In genomic region chr1:14924455-14925325, GRCh38 we compare ENCODE assay signal across 8 cellular contexts.
DNase-seq lines count a peak whose midpoint lies in the region; ATAC-seq and TF ChIP-seq lines count a peak whose summit lies in the region.

No MANE protein-coding gene starts in this region.

- no peak overlapping the region for H3K27ac Mint-ChIP-seq in activated CD4-positive, alpha-beta T cell treated with anti-CD3 and anti-CD28 coated beads, Interleukin-2, amount 10 ng/mL, durations not matched to agents 7 days and 5 days

- TF ChIP-seq CTCF in Panc1 (IDR thresholded peaks at IDR 0.05), result peak; percentile 71
- TF ChIP-seq CTCF in kidney epithelial cell (IDR thresholded peaks at IDR 0.05; ENCODE audit: insufficient read depth, low read length, poor library complexity, severe bottlenecking), result no peak
- TF ChIP-seq CTCF in spleen (IDR thresholded peaks at IDR 0.05 in 8 of 11, conservative IDR thresholded peaks at IDR 0.05 in 3 of 11), result no peak

- no peak for TF ChIP-seq POLR2A in spleen (IDR thresholded peaks at IDR 0.05)

- H3K27me3 Mint-ChIP-seq in activated CD4-positive, alpha-beta T cell treated with anti-CD3 and anti-CD28 coated beads, Interleukin-2, amount 10 ng/mL, durations not matched to agents 7 days and 5 days, result peaks cover 40% of the 10 kb centered on the region

- peak overlapping the region; percentile 34 for H3K4me3 Mint-ChIP-seq in activated CD4-positive, alpha-beta T cell treated with anti-CD3 and anti-CD28 coated beads, Interleukin-2, amount 10 ng/mL, durations not matched to agents 7 days and 5 days

- H3K36me3 Mint-ChIP-seq in activated CD4-positive, alpha-beta T cell treated with anti-CD3 and anti-CD28 coated beads, Interleukin-2, amount 10 ng/mL, durations not matched to agents 7 days and 5 days (ENCODE audit: low read depth), result no peaks in the 10 kb centered on the region

- H3K4me1 ChIP-seq in Panc1 (ENCODE audit: control insufficient read depth, insufficient read depth, low read length), result peaks cover 12% of the 10 kb centered on the region
- H3K4me1 ChIP-seq in spleen, result peaks cover 5 to 66% (median 37%) of the 10 kb centered on the region in 6 donors
- no peaks in the 10 kb centered on the region; the same call in 1 of the 2 replicates for H3K4me1 ChIP-seq in SJCRH30

- H3K36me3 ChIP-seq in Panc1 (ENCODE audit: control insufficient read depth, insufficient read depth, low read length), result no peaks in the 10 kb centered on the region; the same call in 1 of the 2 replicates
- no peaks in the 10 kb centered on the region for H3K36me3 ChIP-seq in kidney epithelial cell (ENCODE audit: control insufficient read depth, insufficient read depth, low read length)
- no peaks in the 10 kb centered on the region for H3K36me3 ChIP-seq in spleen
- no peaks in the 10 kb centered on the region for H3K36me3 ChIP-seq in SJCRH30

- H3K9me3 Mint-ChIP-seq in activated CD4-positive, alpha-beta T cell treated with anti-CD3 and anti-CD28 coated beads, Interleukin-2, amount 10 ng/mL, durations not matched to agents 7 days and 5 days, result no peaks in the 10 kb centered on the region

- intact Hi-C loops in Panc1 (cut with micrococcal nuclease; ENCODE audit: unreplicated experiment), result loop anchor here (5.0 kb wide), 1 partner anchor 88 kb away; no protein-coding TSS in a partner anchor
- intact Hi-C loops in spleen (cut with DNase I; ENCODE audit: low total_unique reads), result loop anchor here (10.0 kb wide), 1 partner anchor 100 kb away; no protein-coding TSS in a partner anchor

- H3K27me3 ChIP-seq in Panc1 (ENCODE audit: control insufficient read depth, insufficient read depth, low read length) (peaks cover 5% of the 10 kb centered on the region), kidney epithelial cell (ENCODE audit: control insufficient read depth, insufficient read depth, low read length) (no peaks in the 10 kb centered on the region), spleen (replicated peaks in 1 of 7) (peaks cover 0 to 70% (median 13%) of the 10 kb centered on the region in 7 donors), SJCRH30 (peaks cover 11% of the 10 kb centered on the region)

- CTCF ChIA-PET in activated CD4-positive, alpha-beta T cell treated with anti-CD3 and anti-CD28 coated beads, Interleukin-2, amount 10 ng/mL, durations not matched to agents 7 days and 5 days (lab: Charles Lee), result no interaction called here
- CTCF ChIA-PET in Panc1 (lab: Charles Lee), result interaction anchor here (0.7 kb wide), 1 partner anchor 27 kb away, joined by 5 read pairs; no protein-coding TSS in a partner anchor

- in situ Hi-C loops in Panc1 (cut with HindIII; ENCODE audit: low pct_unique_long_range_greater_than_20kb, low sequenced_read_pairs), result no loop called here

- 0 to 2% (median 2%) methylated on average over 36 to 93 of the region's 93 CpGs for WGBS in spleen, 5 donors

- H3K4me1 Mint-ChIP-seq in activated CD4-positive, alpha-beta T cell treated with anti-CD3 and anti-CD28 coated beads, Interleukin-2, amount 10 ng/mL, durations not matched to agents 7 days and 5 days, result peaks cover 8% of the 10 kb centered on the region

- H3K27ac ChIP-seq in Panc1 (ENCODE audit: low read length) (no peak overlapping the region), spleen (peak overlapping the region; percentile 63 to 93 (median 90)), SJCRH30 (no peak overlapping the region)

- DNase-seq in activated CD4-positive, alpha-beta T cell treated with anti-CD3 and anti-CD28 coated beads, Interleukin-2, amount 10 ng/mL, durations not matched to agents 7 days and 5 days, result peak; percentile 11
- DNase-seq in activated CD4-positive, alpha-beta T cell treated with anti-CD3 and anti-CD28 coated beads for 4 hours, result no peak
- DNase-seq in Panc1 (ENCODE audit: low read depth, low spot score), result no peak
- peak; percentile 81 for DNase-seq in cerebellum (ENCODE audit: low spot score)
- DNase-seq in kidney epithelial cell (ENCODE audit: low read depth), result no peak
- peak; percentile 81 for DNase-seq in spleen
- no peak for DNase-seq in SJCRH30

- ATAC-seq in Panc1, result peak; percentile 85
- no peak for ATAC-seq in HG03354 (IDR thresholded peaks at IDR 0.05; ENCODE audit: poor library complexity, severe bottlenecking, unreplicated experiment)

- POLR2A ChIA-PET in activated CD4-positive, alpha-beta T cell treated with anti-CD3 and anti-CD28 coated beads, Interleukin-2, amount 10 ng/mL, durations not matched to agents 7 days and 5 days (lab: Charles Lee), result no interaction called here
- POLR2A ChIA-PET in Panc1 (lab: Charles Lee), result no interaction called here

- no TSS peak for BruUV-seq in Panc1 (replicated peaks; lab: Mats Ljungman, UMichigan)

- peak overlapping the region; percentile 48 to 51 for H3K4me3 ChIP-seq in Panc1 (ENCODE audit: low read depth in 2 of 2, low read length in 2 of 2)
- peak overlapping the region; percentile 67 for H3K4me3 ChIP-seq in kidney epithelial cell (ENCODE audit: low read depth, low read length)
- peak overlapping the region; percentile 48 to 81 (median 65) for H3K4me3 ChIP-seq in spleen
- H3K4me3 ChIP-seq in SJCRH30, result no peak overlapping the region

- no peaks in the 10 kb centered on the region for H3K9me3 ChIP-seq in Panc1 (ENCODE audit: control insufficient read depth, insufficient read depth, low read depth, low read length)
- H3K9me3 ChIP-seq in spleen, result no peaks in the 10 kb centered on the region
- H3K9me3 ChIP-seq in SJCRH30 (replicated peaks), result no peaks in the 10 kb centered on the region

Comparison
In these comparisons a context has a peak if more than half of its experiments do, and no peak if none do; other contexts are left out.
1. DNase-seq: peak in activated CD4-positive, alpha-beta T cell treated with anti-CD3 and anti-CD28 coated beads, Interleukin-2, amount 10 ng/mL, durations not matched to agents 7 days and 5 days (single experiment), cerebellum (single experiment) and spleen (single experiment); none in activated CD4-positive, alpha-beta T cell treated with anti-CD3 and anti-CD28 coated beads for 4 hours (0 of 2), Panc1 (single experiment), kidney epithelial cell (single experiment) and SJCRH30 (0 of 2).
2. H3K27ac ChIP-seq: peak in spleen (8 of 8); none in Panc1 (single experiment) and SJCRH30 (single experiment).